1 cellular context compared by ENCODE assay signal in genomic region chr12:116672842-116673516, GRCh38.
TF ChIP-seq lines count a peak whose summit lies in the region.

No MANE protein-coding gene starts in this region.

TF ChIP-seq in SK-N-SH treated with all-trans-retinoic acid at 6 μM for 48 hours, 23 proteins besides CTCF, POLR2A, EP300 and RAD21 (continued from another document):
- no peak for TF ChIP-seq CSRNP3 (CRISPR knock-in tag; IDR thresholded peaks at IDR 0.05)
- no peak for TF ChIP-seq RARB (CRISPR knock-in tag; IDR thresholded peaks at IDR 0.05)
TF ChIP-seq in SK-N-SH treated with all-trans-retinoic acid at 6 μM for 48 hours: peak in this region for 0.
